22 cellular contexts compared by ENCODE assay signal in the genomic region with DNA sequence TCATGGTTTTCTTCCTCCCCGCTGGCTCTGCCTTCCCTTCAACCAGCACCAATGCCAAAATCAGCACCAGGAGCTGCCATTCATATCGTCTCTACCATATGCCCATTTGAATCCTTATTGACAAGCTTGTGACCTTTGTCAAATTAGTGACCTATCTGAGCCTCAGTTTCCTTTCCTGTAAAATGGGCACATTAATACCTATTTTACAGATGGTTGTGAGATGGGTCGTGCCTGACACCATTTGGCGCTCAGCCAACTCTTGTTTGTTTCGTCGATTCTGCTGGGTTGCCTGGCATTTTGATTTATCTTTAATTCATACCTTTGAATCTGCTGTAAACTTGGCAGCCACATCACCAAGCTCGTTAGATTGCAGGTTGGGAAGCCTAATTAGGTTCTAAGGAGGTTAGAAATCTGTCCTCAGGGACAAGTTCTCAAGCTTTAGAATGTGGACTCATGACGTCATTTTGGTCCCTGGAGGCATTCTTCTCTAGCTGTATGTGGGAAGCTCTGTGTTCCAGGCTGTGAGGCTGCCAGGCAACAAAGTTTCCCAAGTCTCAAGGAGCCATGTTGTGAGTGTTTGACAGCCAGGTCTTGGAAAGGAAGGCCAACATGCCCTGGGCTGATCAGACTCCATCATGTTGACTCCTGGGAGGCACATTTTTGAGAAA.
A peak's percentile ranks its signal among the peaks of the same experiment; 100 is the strongest.
DNase-seq lines count a peak whose midpoint lies in the region; ATAC-seq, FAIRE-seq and TF ChIP-seq lines count a peak whose summit lies in the region.
"Had no signal": no experiment of that assay in that cellular context is flagged by ENCODE, and none has a peak within 500 bp of the region (broad histone marks: within the 10 kb centered on the region; RNA-seq: fewer than 3 reads in every experiment).

No MANE protein-coding gene starts in this region.

- H3K36me3 Mint-ChIP-seq in astrocyte (ENCODE audit: low read depth, unreplicated experiment) = peaks cover 4% of the 10 kb centered on the region
- H3K36me3 Mint-ChIP-seq: brain, T-cell had no signal

- no TSS peak for BruUV-seq in A673 (replicated peaks; lab: Mats Ljungman, UMichigan)

- no peak overlapping the region for H3K27ac Mint-ChIP-seq in astrocyte (ENCODE audit: unreplicated experiment)
- H3K27ac Mint-ChIP-seq: activated B cell treated with CpG ODN at 0.5 μM for 24 hours, brain, T-cell had no signal

- CTCF ChIA-PET in A673 (lab: Charles Lee) = no interaction called here

- intact Hi-C loops in A673 (cut with micrococcal nuclease; ENCODE audit: unreplicated experiment) = no loop called here
- intact Hi-C loops in left cardiac atrium (cut with DNase I) = no loop called here

- no peaks in the 10 kb centered on the region for H3K4me1 ChIP-seq in A673 (ENCODE audit: insufficient read depth, low read length, poor library complexity, severe bottlenecking)
- no peaks in the 10 kb centered on the region for H3K4me1 ChIP-seq in astrocyte (ENCODE audit: insufficient read depth, low read length)
- H3K4me1 ChIP-seq: upper lobe of right lung had no signal

- H3K4me1 Mint-ChIP-seq in astrocyte (ENCODE audit: low read depth, unreplicated experiment) = peaks cover 3% of the 10 kb centered on the region

- POLR2A ChIA-PET in A673 (lab: Charles Lee; ENCODE audit: low non-redundant PET) = no interaction called here

- ATAC-seq in GM18858 (IDR thresholded peaks at IDR 0.05; ENCODE audit: unreplicated experiment) (no peak), HG02642 (IDR thresholded peaks at IDR 0.05; ENCODE audit: poor library complexity, unreplicated experiment) (no peak), left cardiac atrium (no peak)
- ATAC-seq: effector memory CD8-positive, alpha-beta T cell; T-cell; upper lobe of right lung had no signal

- peak; percentile 79 for DNase-seq in A673 (ENCODE audit: low spot score)
- peak; percentile 11 for DNase-seq in ELR (ENCODE audit: low read depth)
- DNase-seq in astrocyte (ENCODE audit: low read depth) = peak; percentile 16
- peak; percentile 62 for DNase-seq in fibroblast of villous mesenchyme (ENCODE audit: low read depth)
- DNase-seq in amygdala (lab: John Stamatoyannopoulos, UW) = no peak
- no peak for DNase-seq in left cardiac atrium
- DNase-seq: activated B cell treated with CpG ODN at 0.5 μM for 24 hours; activated effector memory CD4-positive, alpha-beta T cell treated with anti-CD3 and anti-CD28 coated beads, Interleukin-2, amount 50 U/mL, for 16 hours; AML-193; DMS153; effector memory CD8-positive, alpha-beta T cell; H7; islet precursor cell; KG1; NCI-H526 treated with DMSO at 0.1 percent for 48 hours; nucleus accumbens; RPMI8226; T-cell; upper lobe of right lung had no signal

- H3K27ac ChIP-seq in A673 (ENCODE audit: low read depth, low read length, poor library complexity, severe bottlenecking) = no peak overlapping the region
- no peak overlapping the region for H3K27ac ChIP-seq in astrocyte (ENCODE audit: low read depth, low read length)
- H3K27ac ChIP-seq: upper lobe of right lung had no signal

- peaks cover 20% of the 10 kb centered on the region for H3K9me3 Mint-ChIP-seq in astrocyte (ENCODE audit: unreplicated experiment)

- no peaks in the 10 kb centered on the region for H4K20me1 ChIP-seq in astrocyte (ENCODE audit: insufficient read depth, low read length)

- H3K27me3 ChIP-seq in A673 (replicated peaks; ENCODE audit: insufficient read depth, low read depth, low read length, poor library complexity) (no peaks in the 10 kb centered on the region), astrocyte (ENCODE audit: insufficient read depth, low read length) (no peaks in the 10 kb centered on the region)
- H3K27me3 ChIP-seq: upper lobe of right lung had no signal

- no peak overlapping the region for H3K4me3 Mint-ChIP-seq in astrocyte (ENCODE audit: unreplicated experiment)
- H3K4me3 Mint-ChIP-seq: activated B cell treated with CpG ODN at 0.5 μM for 24 hours; brain; effector memory CD8-positive, alpha-beta T cell; T-cell had no signal

- H3K4me2 ChIP-seq in astrocyte (ENCODE audit: low read length) = no peak overlapping the region

- H3K36me3 ChIP-seq in A673 (ENCODE audit: insufficient read depth, low read length, poor library complexity, severe bottlenecking) (no peaks in the 10 kb centered on the region), astrocyte (ENCODE audit: insufficient read depth, low read length) (no peaks in the 10 kb centered on the region)
- H3K36me3 ChIP-seq: upper lobe of right lung had no signal

- H3K79me2 ChIP-seq in astrocyte (ENCODE audit: insufficient read depth, low read length) = no peaks in the 10 kb centered on the region

- H2AFZ ChIP-seq in astrocyte (ENCODE audit: low read depth, low read length) = no peak overlapping the region

- H3K4me3 ChIP-seq in A673 (ENCODE audit: low read depth, low read length, poor library complexity, severe bottlenecking) = no peak overlapping the region
- H3K4me3 ChIP-seq in astrocyte (ENCODE audit: insufficient read depth, low read depth, low read length) = no peak overlapping the region
- H3K4me3 ChIP-seq in fibroblast of villous mesenchyme (ENCODE audit: low read depth, low read length) = no peak overlapping the region
- H3K4me3 ChIP-seq: upper lobe of right lung had no signal

- peaks cover 14% of the 10 kb centered on the region for H3K27me3 Mint-ChIP-seq in astrocyte (ENCODE audit: low read depth, unreplicated experiment)

- H3K9ac ChIP-seq in astrocyte (ENCODE audit: low read length) = no peak overlapping the region

- no peak for FAIRE-seq in astrocyte (lab: Jason Lieb, UNC)

- peaks cover 5% of the 10 kb centered on the region for H3K9me3 ChIP-seq in A673 (ENCODE audit: low read depth, low read length, poor library complexity, severe bottlenecking)
- peaks cover 5% of the 10 kb centered on the region for H3K9me3 ChIP-seq in astrocyte (ENCODE audit: insufficient read depth, low read depth, low read length)
- H3K9me3 ChIP-seq: upper lobe of right lung had no signal

- TF ChIP-seq CTCF in A673 (conservative IDR thresholded peaks at IDR 0.05; ENCODE audit: low read depth, low read length) (no peak), astrocyte (IDR thresholded peaks at IDR 0.05; ENCODE audit: insufficient read depth, low read depth, low read length) (no peak), fibroblast of villous mesenchyme (IDR thresholded peaks at IDR 0.05; ENCODE audit: insufficient read depth, low read depth, low read length) (no peak)

Comparison
In these comparisons a context has a peak if more than half of its experiments do, and no peak if none do; other contexts are left out.
1. DNase-seq: peak in A673 (single experiment), ELR (single experiment), astrocyte (single experiment) and fibroblast of villous mesenchyme (single experiment); none in amygdala (0 of 56) and left cardiac atrium (single experiment).